In the genomic region with DNA sequence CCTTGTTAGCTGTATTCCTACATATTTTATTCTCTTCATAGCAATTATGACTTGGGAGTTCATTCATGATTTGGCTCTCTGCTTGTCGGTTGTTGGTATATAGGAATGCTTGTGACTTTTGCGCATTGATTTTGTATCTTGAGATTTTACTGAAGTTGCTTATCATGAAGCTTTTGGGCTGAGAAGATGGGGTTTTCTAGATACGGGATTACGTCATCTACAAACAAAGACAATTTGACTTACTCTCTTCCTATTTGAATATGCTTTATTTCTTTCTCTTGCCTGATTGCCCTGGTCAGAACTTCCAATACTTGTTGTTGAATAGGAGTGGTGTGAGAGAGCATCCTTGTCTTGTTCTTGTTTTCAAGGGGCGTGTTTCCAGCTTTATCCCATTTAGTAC, we compare ENCODE assay signal across 26 cellular contexts.
"Had no signal": no experiment of that assay in that cellular context is flagged by ENCODE, and none has a peak within 500 bp of the region (broad histone marks: within the 10 kb centered on the region; RNA-seq: fewer than 3 reads in every experiment).

No MANE protein-coding gene starts in this region.

- H3K4me1 ChIP-seq: stomach, suprapubic skin, testis, thyroid gland, tibial artery, transverse colon, upper lobe of left lung, upper lobe of right lung, uterus, vagina had no signal

- H3K36me3 ChIP-seq: stomach, suprapubic skin, thoracic aorta, thyroid gland, tibial artery, tibial nerve, transverse colon, upper lobe of left lung, upper lobe of right lung, uterus, vagina had no signal

- FAIRE-seq: urothelium cell line had no signal

- H3K9me3 ChIP-seq: suprapubic skin, testis, thoracic aorta, thyroid gland, tibial artery, transverse colon, upper lobe of left lung, upper lobe of right lung, uterus, vagina had no signal

- H3K27ac ChIP-seq: stomach, suprapubic skin, testis, thoracic aorta, thyroid gland, tibial artery, tibial nerve, transverse colon, upper lobe of left lung, upper lobe of right lung, uterus, vagina had no signal

- ATAC-seq: stimulated activated effector memory CD8-positive, alpha-beta T cell treated with anti-CD3 and anti-CD28 coated beads, Interleukin-12 subunit alpha, Interleukin-12 subunit beta, amount 100 ng/mL, for 72 hours; stimulated activated memory B cell treated with anti-CD40 and anti-IgM and Interleukin-4, amounts not matched to agents 10 μg/mL and 1 μg/mL and 100 μg/mL, for 72 hours; stimulated activated naive B cell treated with anti-CD40 and anti-IgM and Interleukin-4, amounts not matched to agents 10 μg/mL and 1 μg/mL and 100 μg/mL, for 72 hours; stimulated activated naive CD8-positive, alpha-beta T cell treated with anti-CD3 and anti-CD28 coated beads, Interleukin-15, amount 100 ng/mL, for 72 hours; stimulated activated naive CD8-positive, alpha-beta T cell treated with anti-CD3 and anti-CD28 coated beads, Interleukin-15, Interleukin-2, amounts not matched to agents 100 U/mL and 50 U/mL, for 24 hours; upper lobe of right lung had no signal

- DNase-seq: stimulated activated CD4-positive, alpha-beta T cell treated with anti-CD3 and anti-CD28 coated beads, Interleukin-2, amount 100 ng/mL, for 48 hours; stimulated activated CD4-positive, alpha-beta T cell treated with anti-CD3 and anti-CD28 coated beads, Interleukin-4, amount 100 ng/mL, for 1 hour; stimulated activated CD4-positive, alpha-beta T cell treated with anti-CD3 and anti-CD28 coated beads, Interleukin-4, amount 100 ng/mL, for 24 hours; stimulated activated CD8-positive, alpha-beta memory T cell treated with anti-CD3 and anti-CD28 coated beads, Interleukin-4, amount 100 ng/mL, for 48 hours; stimulated activated naive B cell treated with anti-CD40 and anti-IgM and Interleukin-4, amounts not matched to agents 10 μg/mL and 1 μg/mL and 100 μg/mL, for 72 hours; stimulated activated naive CD4-positive, alpha-beta T cell; stimulated activated naive CD4-positive, alpha-beta T cell treated with Interleukin-2 at 50 U/mL for 16 hours; stimulated activated naive CD8-positive, alpha-beta T cell treated with anti-CD3 and anti-CD28 coated beads, Interleukin-15, amount 100 ng/mL, for 72 hours; stimulated activated naive CD8-positive, alpha-beta T cell treated with anti-CD3 and anti-CD28 coated beads, Interleukin-15, Interleukin-2, amounts not matched to agents 100 U/mL and 50 U/mL, for 24 hours; stomach; substantia nigra; testis; thyroid gland; tibial artery; transverse colon; trophoblast cell; upper lobe of left lung; upper lobe of right lung; uterus had no signal

- H3K4me3 ChIP-seq: stomach, suprapubic skin, testis, thoracic aorta, thyroid gland, tibial artery, tibial nerve, transverse colon, upper lobe of left lung, upper lobe of right lung, uterus, vagina had no signal

- H3K27me3 ChIP-seq: stomach, suprapubic skin, testis, thyroid gland, tibial artery, tibial nerve, transverse colon, upper lobe of left lung, upper lobe of right lung, uterus, vagina had no signal
